In the genomic region with DNA sequence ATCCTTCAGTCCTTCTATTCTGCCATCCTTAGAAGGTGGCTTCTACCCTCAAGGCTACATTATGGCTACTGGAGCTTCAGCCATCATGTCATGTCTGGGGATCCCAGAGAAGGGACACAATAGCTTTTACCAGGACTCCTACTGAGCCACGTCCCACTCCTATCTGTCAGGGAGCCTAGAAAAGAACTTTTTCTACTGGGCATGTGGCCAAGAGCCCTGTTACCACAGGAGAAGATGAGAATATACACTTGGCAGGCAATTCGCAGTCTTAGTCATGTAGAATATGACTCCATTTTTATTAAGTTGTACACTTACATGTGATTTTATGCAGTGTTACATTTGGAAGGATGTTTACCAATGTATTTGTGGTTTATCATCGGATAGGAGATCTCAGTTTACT, we compare ENCODE assay signal across 2 cellular contexts.
TF ChIP-seq lines count a peak whose summit lies in the region.

No MANE protein-coding gene starts in this region.

TF ChIP-seq in IMR-90, 13 proteins besides CTCF, POLR2A, EP300 and RAD21 (continued from another document):
- TF ChIP-seq USF2 (IDR thresholded peaks at IDR 0.05; ENCODE audit: low read depth, low read length) (peak; percentile 17; the same call in 1 of the 2 replicates), MAZ (IDR thresholded peaks at IDR 0.05; ENCODE audit: borderline replicate concordance, low read depth, low read length) (no peak), MXI1 (IDR thresholded peaks at IDR 0.05; ENCODE audit: borderline replicate concordance, low read depth, low read length) (no peak), MAFK (IDR thresholded peaks at IDR 0.05; ENCODE audit: low read depth, low read length) (no peak)

TF ChIP-seq in GM12878, 131 proteins besides CTCF, POLR2A, EP300 and RAD21:
- TF ChIP-seq CUX1 (IDR thresholded peaks at IDR 0.05; ENCODE audit: insufficient replicate concordance, low read depth, low read length) (no peak), TCF12 (IDR thresholded peaks at IDR 0.05; ENCODE audit: low read depth, low read length) (no peak), NBN (IDR thresholded peaks at IDR 0.05) (no peak), ZBED1 (IDR thresholded peaks at IDR 0.05; ENCODE audit: borderline replicate concordance) (no peak), SREBF1 (IDR thresholded peaks at IDR 0.05; ENCODE audit: low read length) (no peak), DPF2 (IDR thresholded peaks at IDR 0.05) (no peak), ZNF217 (IDR thresholded peaks at IDR 0.05) (no peak), IRF4 (IDR thresholded peaks at IDR 0.05; ENCODE audit: low read depth, low read length) (peak; percentile 58; the same call in 1 of the 2 replicates), USF2 (IDR thresholded peaks at IDR 0.05; ENCODE audit: borderline replicate concordance, low read depth, low read length) (no peak), NR2F1 (conservative IDR thresholded peaks at IDR 0.05) (no peak), YY1 (IDR thresholded peaks at IDR 0.05; ENCODE audit: low read depth, low read length) (0 out of 2 replicates have a peak, but pooled peaks have one; percentile 24), CHD4 (IDR thresholded peaks at IDR 0.05) (no peak), JUNB (IDR thresholded peaks at IDR 0.05) (peak; percentile 23; the same call in 1 of the 2 replicates), HDAC2 (IDR thresholded peaks at IDR 0.05) (no peak), MTA2 (IDR thresholded peaks at IDR 0.05; ENCODE audit: low read depth) (no peak), BCL11A (IDR thresholded peaks at IDR 0.05; ENCODE audit: low read depth, low read length) (no peak), USF1 (IDR thresholded peaks at IDR 0.05; ENCODE audit: borderline replicate concordance, extremely low read length, insufficient read depth, low read depth, low read length) (no peak), RUNX3 (IDR thresholded peaks at IDR 0.05; ENCODE audit: low read length) (peak; percentile 44; the same call in 1 of the 2 replicates), IKZF2 (IDR thresholded peaks at IDR 0.05) (no peak), MYC (IDR thresholded peaks at IDR 0.05; ENCODE audit: insufficient read depth, insufficient read length, insufficient replicate concordance, low read length, severe bottlenecking) (no peak), RB1 (IDR thresholded peaks at IDR 0.05; ENCODE audit: borderline replicate concordance) (no peak), SRF (IDR thresholded peaks at IDR 0.05; ENCODE audit: low read depth in 2 of 2, low read length in 2 of 2) (no peak), HCFC1 (IDR thresholded peaks at IDR 0.05; ENCODE audit: low read length) (no peak), CREB1 (IDR thresholded peaks at IDR 0.05; ENCODE audit: low read depth) (no peak), CBX5 (IDR thresholded peaks at IDR 0.05; ENCODE audit: low read depth) (no peak), EZH2 (IDR thresholded peaks at IDR 0.05; ENCODE audit: borderline replicate concordance, control insufficient read depth, low read depth, low read length) (no peak), TARDBP (IDR thresholded peaks at IDR 0.05; ENCODE audit: borderline replicate concordance) (no peak), ZBTB4 (CRISPR knock-in tag; IDR thresholded peaks at IDR 0.05) (no peak), MEF2A (IDR thresholded peaks at IDR 0.05; ENCODE audit: insufficient read depth, low read depth, low read length) (no peak), SPI1 (IDR thresholded peaks at IDR 0.05; ENCODE audit: borderline replicate concordance, insufficient read depth, low read depth, low read length) (no peak), SMAD5 (IDR thresholded peaks at IDR 0.05; ENCODE audit: low read depth) (no peak)
- TF ChIP-seq, protein P1, sequence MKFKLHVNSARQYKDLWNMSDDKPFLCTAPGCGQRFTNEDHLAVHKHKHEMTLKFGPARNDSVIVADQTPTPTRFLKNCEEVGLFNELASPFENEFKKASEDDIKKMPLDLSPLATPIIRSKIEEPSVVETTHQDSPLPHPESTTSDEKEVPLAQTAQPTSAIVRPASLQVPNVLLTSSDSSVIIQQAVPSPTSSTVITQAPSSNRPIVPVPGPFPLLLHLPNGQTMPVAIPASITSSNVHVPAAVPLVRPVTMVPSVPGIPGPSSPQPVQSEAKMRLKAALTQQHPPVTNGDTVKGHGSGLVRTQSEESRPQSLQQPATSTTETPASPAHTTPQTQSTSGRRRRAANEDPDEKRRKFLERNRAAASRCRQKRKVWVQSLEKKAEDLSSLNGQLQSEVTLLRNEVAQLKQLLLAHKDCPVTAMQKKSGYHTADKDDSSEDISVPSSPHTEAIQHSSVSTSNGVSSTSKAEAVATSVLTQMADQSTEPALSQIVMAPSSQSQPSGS (IDR thresholded peaks at IDR 0.05; ENCODE audit: low read length) = 0 out of 2 replicates have a peak, but pooled peaks have one; percentile 33
- TF ChIP-seq, protein P2, sequence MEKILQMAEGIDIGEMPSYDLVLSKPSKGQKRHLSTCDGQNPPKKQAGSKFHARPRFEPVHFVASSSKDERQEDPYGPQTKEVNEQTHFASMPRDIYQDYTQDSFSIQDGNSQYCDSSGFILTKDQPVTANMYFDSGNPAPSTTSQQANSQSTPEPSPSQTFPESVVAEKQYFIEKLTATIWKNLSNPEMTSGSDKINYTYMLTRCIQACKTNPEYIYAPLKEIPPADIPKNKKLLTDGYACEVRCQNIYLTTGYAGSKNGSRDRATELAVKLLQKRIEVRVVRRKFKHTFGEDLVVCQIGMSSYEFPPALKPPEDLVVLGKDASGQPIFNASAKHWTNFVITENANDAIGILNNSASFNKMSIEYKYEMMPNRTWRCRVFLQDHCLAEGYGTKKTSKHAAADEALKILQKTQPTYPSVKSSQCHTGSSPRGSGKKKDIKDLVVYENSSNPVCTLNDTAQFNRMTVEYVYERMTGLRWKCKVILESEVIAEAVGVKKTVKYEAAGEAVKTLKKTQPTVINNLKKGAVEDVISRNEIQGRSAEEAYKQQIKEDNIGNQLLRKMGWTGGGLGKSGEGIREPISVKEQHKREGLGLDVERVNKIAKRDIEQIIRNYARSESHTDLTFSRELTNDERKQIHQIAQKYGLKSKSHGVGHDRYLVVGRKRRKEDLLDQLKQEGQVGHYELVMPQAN (conservative IDR thresholded peaks at IDR 0.05) = no peak
- TF ChIP-seq, protein P3, sequence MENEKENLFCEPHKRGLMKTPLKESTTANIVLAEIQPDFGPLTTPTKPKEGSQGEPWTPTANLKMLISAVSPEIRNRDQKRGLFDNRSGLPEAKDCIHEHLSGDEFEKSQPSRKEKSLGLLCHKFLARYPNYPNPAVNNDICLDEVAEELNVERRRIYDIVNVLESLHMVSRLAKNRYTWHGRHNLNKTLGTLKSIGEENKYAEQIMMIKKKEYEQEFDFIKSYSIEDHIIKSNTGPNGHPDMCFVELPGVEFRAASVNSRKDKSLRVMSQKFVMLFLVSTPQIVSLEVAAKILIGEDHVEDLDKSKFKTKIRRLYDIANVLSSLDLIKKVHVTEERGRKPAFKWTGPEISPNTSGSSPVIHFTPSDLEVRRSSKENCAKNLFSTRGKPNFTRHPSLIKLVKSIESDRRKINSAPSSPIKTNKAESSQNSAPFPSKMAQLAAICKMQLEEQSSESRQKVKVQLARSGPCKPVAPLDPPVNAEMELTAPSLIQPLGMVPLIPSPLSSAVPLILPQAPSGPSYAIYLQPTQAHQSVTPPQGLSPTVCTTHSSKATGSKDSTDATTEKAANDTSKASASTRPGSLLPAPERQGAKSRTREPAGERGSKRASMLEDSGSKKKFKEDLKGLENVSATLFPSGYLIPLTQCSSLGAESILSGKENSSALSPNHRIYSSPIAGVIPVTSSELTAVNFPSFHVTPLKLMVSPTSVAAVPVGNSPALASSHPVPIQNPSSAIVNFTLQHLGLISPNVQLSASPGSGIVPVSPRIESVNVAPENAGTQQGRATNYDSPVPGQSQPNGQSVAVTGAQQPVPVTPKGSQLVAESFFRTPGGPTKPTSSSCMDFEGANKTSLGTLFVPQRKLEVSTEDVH (IDR thresholded peaks at IDR 0.05; ENCODE audit: low read depth, partially characterized antibody) = no peak
- TF ChIP-seq, protein P4, sequence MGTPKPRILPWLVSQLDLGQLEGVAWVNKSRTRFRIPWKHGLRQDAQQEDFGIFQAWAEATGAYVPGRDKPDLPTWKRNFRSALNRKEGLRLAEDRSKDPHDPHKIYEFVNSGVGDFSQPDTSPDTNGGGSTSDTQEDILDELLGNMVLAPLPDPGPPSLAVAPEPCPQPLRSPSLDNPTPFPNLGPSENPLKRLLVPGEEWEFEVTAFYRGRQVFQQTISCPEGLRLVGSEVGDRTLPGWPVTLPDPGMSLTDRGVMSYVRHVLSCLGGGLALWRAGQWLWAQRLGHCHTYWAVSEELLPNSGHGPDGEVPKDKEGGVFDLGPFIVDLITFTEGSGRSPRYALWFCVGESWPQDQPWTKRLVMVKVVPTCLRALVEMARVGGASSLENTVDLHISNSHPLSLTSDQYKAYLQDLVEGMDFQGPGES (IDR thresholded peaks at IDR 0.05) = no peak
